ENCODE assay signal across 23 cellular contexts in the genomic region with DNA sequence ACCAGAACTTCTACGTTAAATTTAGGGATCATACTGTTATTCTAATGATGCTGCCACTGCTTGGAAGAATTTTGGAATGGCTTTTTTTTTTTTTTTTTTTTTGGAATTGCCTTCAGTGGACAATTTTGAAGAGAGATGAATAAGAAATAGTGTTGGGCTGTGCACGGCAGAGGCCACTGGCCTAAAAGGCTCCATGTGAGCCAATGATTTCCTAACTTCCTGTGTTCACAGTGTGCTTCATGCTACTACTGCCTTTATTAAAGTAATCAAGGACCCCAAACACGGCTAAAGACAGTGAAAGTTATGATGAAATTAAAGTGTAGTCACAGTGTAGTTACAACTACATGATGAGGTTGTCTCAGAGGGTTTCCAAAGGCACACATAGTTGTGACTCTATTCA.
A peak's percentile ranks its signal among the peaks of the same experiment; 100 is the strongest.
DNase-seq lines count a peak whose midpoint lies in the region; ATAC-seq and TF ChIP-seq lines count a peak whose summit lies in the region.
"Had no signal": no experiment of that assay in that cellular context is flagged by ENCODE, and none has a peak within 500 bp of the region (broad histone marks: within the 10 kb centered on the region; RNA-seq: fewer than 3 reads in every experiment).

No MANE protein-coding gene starts in this region.

- H3K27me3 ChIP-seq in ACC112 (ENCODE audit: insufficient read depth, low read length), result no peaks in the 10 kb centered on the region
- no peaks in the 10 kb centered on the region for H3K27me3 ChIP-seq in osteoblast (ENCODE audit: insufficient read depth, low read length)
- H3K27me3 ChIP-seq in Caco-2 (replicated peaks; ENCODE audit: control insufficient read depth, insufficient read depth, low read length), result no peaks in the 10 kb centered on the region; the same call in 1 of the 2 replicates
- H3K27me3 ChIP-seq: MG63 had no signal

- ATAC-seq in activated CD4-positive, alpha-beta T cell treated with anti-CD3 and anti-CD28 coated beads for 36 hours, result no peak
- ATAC-seq: Right ventricle myocardium inferior had no signal

- BruUV-seq in Caco-2 (replicated peaks; lab: Mats Ljungman, UMichigan), result no TSS peak

- H2AFZ ChIP-seq in ACC112 (ENCODE audit: low read length, unreplicated experiment) (peak overlapping the region; percentile 57), osteoblast (ENCODE audit: low read length) (peak overlapping the region; percentile 25)
- H2AFZ ChIP-seq: PC-9 had no signal

- no peaks in the 10 kb centered on the region for H3K4me1 Mint-ChIP-seq in activated CD4-positive, alpha-beta T cell treated with anti-CD3 and anti-CD28 coated beads for 36 hours
- H3K4me1 Mint-ChIP-seq in Caco-2 (ENCODE audit: low read depth, unreplicated experiment), result peaks cover 8% of the 10 kb centered on the region

- H3K4me3 ChIP-seq in ACC112 (ENCODE audit: low read depth, low read length), result no peak overlapping the region
- no peak overlapping the region for H3K4me3 ChIP-seq in NB4 (ENCODE audit: low read depth, low read length)
- H3K4me3 ChIP-seq in osteoblast (ENCODE audit: insufficient read depth, low read length), result no peak overlapping the region
- no peak overlapping the region for H3K4me3 ChIP-seq in Caco-2 (ENCODE audit: low read depth, low read length)
- H3K4me3 ChIP-seq: MG63, PC-9, SJSA1 had no signal

- DNase-seq in NB4 (ENCODE audit: low read depth) (peak; percentile 14), fibroblast of gingiva (ENCODE audit: low read depth) (peak; percentile 40), osteoblast (ENCODE audit: insufficient read length, low spot score, missing footprints) (no peak), Caco-2 (no peak), NCI-H1105 treated with DMSO at 0.1 percent for 48 hours (lab: John Stamatoyannopoulos, UW) (no peak), NCI-H774 (lab: John Stamatoyannopoulos, UW) (no peak)
- no peak for DNase-seq in activated CD4-positive, alpha-beta T cell treated with anti-CD3 and anti-CD28 coated beads for 36 hours
- DNase-seq: C1 segment of cervical spinal cord; CD4-positive, alpha-beta memory T cell; COR-L47; IMR-90; KG1; MG63; NCI-H1092; NCI-H1436; NCI-H187 treated with DMSO at 0.1 percent for 48 hours; NCI-H2171 treated with DMSO at 0.1 percent for 48 hours; NCI-H524; NCI-H748 treated with DMSO at 0.1 percent for 48 hours; PC-9 had no signal

- no peak overlapping the region for H3K4me2 ChIP-seq in osteoblast (ENCODE audit: insufficient read depth, low read length)
- H3K4me2 ChIP-seq: PC-9 had no signal

- H3K9me3 ChIP-seq in osteoblast (ENCODE audit: low read depth, low read length) (no peaks in the 10 kb centered on the region), Caco-2 (no peaks in the 10 kb centered on the region)
- H3K9me3 ChIP-seq: MG63, SJSA1 had no signal

- no peak overlapping the region for H3K27ac ChIP-seq in ACC112 (ENCODE audit: low read depth, low read length)
- no peak overlapping the region for H3K27ac ChIP-seq in osteoblast (ENCODE audit: low read depth, low read length)
- H3K27ac ChIP-seq: PC-9, SJSA1 had no signal

- no peak for TF ChIP-seq POLR2A in NB4 (IDR thresholded peaks at IDR 0.05; ENCODE audit: extremely low read depth, insufficient read length)

- TF ChIP-seq CTCF in NB4 (IDR thresholded peaks at IDR 0.05; ENCODE audit: low read depth, low read length), result no peak
- TF ChIP-seq CTCF in osteoblast (IDR thresholded peaks at IDR 0.05; ENCODE audit: extremely low read depth, low read depth, low read length), result no peak
- no peak for TF ChIP-seq CTCF in Caco-2 (IDR thresholded peaks at IDR 0.05; ENCODE audit: insufficient read depth in 1 of 2, low read depth in 1 of 2, low read length in 1 of 2, severe bottlenecking in 1 of 2, unreplicated experiment in 1 of 2)

- CTCF ChIA-PET in activated CD4-positive, alpha-beta T cell treated with anti-CD3 and anti-CD28 coated beads for 36 hours (lab: Charles Lee), result interaction anchor here (3.0 kb wide), 1 partner anchor 32 kb away, joined by 14 read pairs; no protein-coding TSS in a partner anchor
- CTCF ChIA-PET in Caco-2 (lab: Charles Lee), result no interaction called here

- H3K9me3 Mint-ChIP-seq in activated CD4-positive, alpha-beta T cell treated with anti-CD3 and anti-CD28 coated beads for 36 hours (ENCODE audit: low read depth), result no peaks in the 10 kb centered on the region
- no peaks in the 10 kb centered on the region for H3K9me3 Mint-ChIP-seq in Caco-2 (ENCODE audit: unreplicated experiment)

- POLR2A ChIA-PET in activated CD4-positive, alpha-beta T cell treated with anti-CD3 and anti-CD28 coated beads for 36 hours (lab: Charles Lee), result no interaction called here
- POLR2A ChIA-PET in Caco-2 (lab: Charles Lee), result no interaction called here

- intact Hi-C loops in activated CD4-positive, alpha-beta T cell treated with anti-CD3 and anti-CD28 coated beads for 36 hours (cut with DNase I, micrococcal nuclease), result no loop called here
- intact Hi-C loops in Caco-2 (cut with micrococcal nuclease; ENCODE audit: unreplicated experiment), result no loop called here

- H3K4me1 ChIP-seq in ACC112 (ENCODE audit: control insufficient read depth, insufficient read depth, low read length, unreplicated experiment) (peaks cover 18% of the 10 kb centered on the region), osteoblast (ENCODE audit: insufficient read depth, low read length) (peaks cover 21% of the 10 kb centered on the region), Caco-2 (no peaks in the 10 kb centered on the region)
- H3K4me1 ChIP-seq: SJSA1 had no signal

- no peak overlapping the region for H3K4me3 Mint-ChIP-seq in activated CD4-positive, alpha-beta T cell treated with anti-CD3 and anti-CD28 coated beads for 36 hours
- no peak overlapping the region for H3K4me3 Mint-ChIP-seq in Caco-2 (ENCODE audit: unreplicated experiment)
- H3K4me3 Mint-ChIP-seq: CD4-positive, alpha-beta memory T cell had no signal

- H4K20me1 ChIP-seq in osteoblast (ENCODE audit: insufficient read depth, low read length), result no peaks in the 10 kb centered on the region

- H3K27ac Mint-ChIP-seq in activated CD4-positive, alpha-beta T cell treated with anti-CD3 and anti-CD28 coated beads for 36 hours, result no peak overlapping the region
- H3K27ac Mint-ChIP-seq in Caco-2 (ENCODE audit: unreplicated experiment), result no peak overlapping the region

- H3K36me3 ChIP-seq in ACC112 (ENCODE audit: insufficient read depth, low read length) (no peaks in the 10 kb centered on the region), osteoblast (ENCODE audit: insufficient read depth, low read length) (no peaks in the 10 kb centered on the region), Caco-2 (ENCODE audit: control insufficient read depth, insufficient read depth, low read length) (no peaks in the 10 kb centered on the region)
- H3K36me3 ChIP-seq: MG63, SJSA1 had no signal

- no peaks in the 10 kb centered on the region for H3K36me3 Mint-ChIP-seq in activated CD4-positive, alpha-beta T cell treated with anti-CD3 and anti-CD28 coated beads for 36 hours (ENCODE audit: low read depth)
- no peaks in the 10 kb centered on the region for H3K36me3 Mint-ChIP-seq in Caco-2 (ENCODE audit: insufficient read depth, unreplicated experiment)
- H3K36me3 Mint-ChIP-seq: CD4-positive, alpha-beta memory T cell had no signal

- H3K79me2 ChIP-seq in ACC112 (ENCODE audit: control insufficient read depth, insufficient read depth, low read length, unreplicated experiment) (no peaks in the 10 kb centered on the region), osteoblast (ENCODE audit: insufficient read depth, low read length) (no peaks in the 10 kb centered on the region)

- H3K27me3 Mint-ChIP-seq in activated CD4-positive, alpha-beta T cell treated with anti-CD3 and anti-CD28 coated beads for 36 hours, result peaks cover 35% of the 10 kb centered on the region
- H3K27me3 Mint-ChIP-seq in Caco-2 (ENCODE audit: insufficient read depth, unreplicated experiment), result no peaks in the 10 kb centered on the region

Comparison
In these comparisons a context has a peak if more than half of its experiments do, and no peak if none do; other contexts are left out.
1. DNase-seq: peak in NB4 (single experiment) and fibroblast of gingiva (single experiment); none in osteoblast (single experiment), activated CD4-positive, alpha-beta T cell treated with anti-CD3 and anti-CD28 coated beads for 36 hours (single experiment), Caco-2 (0 of 2), NCI-H1105 treated with DMSO at 0.1 percent for 48 hours (single experiment) and NCI-H774 (single experiment).